28 cellular contexts compared by ENCODE assay signal in the genomic region with DNA sequence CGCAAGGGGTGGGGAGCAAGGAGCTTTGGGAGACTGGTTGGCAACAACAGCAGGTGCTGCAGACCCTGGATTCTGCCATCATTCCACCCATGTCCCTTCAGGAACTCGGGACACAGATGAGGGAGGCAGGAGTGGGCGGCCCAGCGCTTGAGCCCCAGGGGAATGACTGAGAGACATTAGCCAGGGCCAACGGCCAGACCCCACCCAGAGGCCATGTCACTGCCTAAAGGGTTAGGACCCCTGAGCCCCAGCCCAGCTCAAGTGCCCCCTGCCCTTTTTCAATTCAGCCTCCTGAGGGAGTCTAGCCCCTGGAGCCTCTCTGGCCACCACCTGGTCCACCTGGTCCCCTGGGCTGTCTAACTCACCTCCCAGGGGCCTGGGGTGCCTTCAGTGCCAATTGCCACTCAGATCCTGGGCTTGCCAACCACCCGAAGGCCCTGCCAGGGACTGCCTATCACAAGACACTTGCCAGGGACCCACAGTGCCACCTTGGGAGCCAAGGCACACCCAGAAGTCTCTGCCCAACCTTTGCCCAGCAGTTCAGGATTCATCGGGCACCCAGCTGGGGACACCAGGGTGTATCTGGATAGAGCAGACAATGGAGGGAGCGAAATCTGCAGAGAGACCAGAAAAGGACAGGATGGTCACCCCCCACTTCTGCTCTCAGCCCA. TPM values are rescaled to one million over a fixed set of nuclear protein-coding genes. Genes with fewer than 3 reads are reported as not detected.
"Had no signal": no experiment of that assay in that cellular context is flagged by ENCODE, and none has a peak within 500 bp of the region (broad histone marks: within the 10 kb centered on the region; RNA-seq: fewer than 3 reads in every experiment).

No MANE protein-coding gene starts in this region.

- H3K27ac Mint-ChIP-seq: activated naive CD4-positive, alpha-beta T cell treated with anti-CD3 and anti-CD28 coated beads, Interleukin-2, amount 10 ng/mL, durations not matched to agents 7 days and 5 days; activated naive CD8-positive, alpha-beta T cell treated with anti-CD3 and anti-CD28 coated beads, Interleukin-2, amount 10 ng/mL, durations not matched to agents 7 days and 5 days; activated T-helper 2 cell treated with anti-CD3 and anti-CD28 coated beads, Interferon-gamma antibody, Interleukin-2, Interleukin-4, amounts not matched to agents 10 μg/mL and 5 μg/mL and 100 μg/mL, durations not matched to agents 14 hours and 24 hours and 36 hours; T-helper 1 cell treated with Interleukin-12 subunit alpha and Interleukin-12 subunit beta and Interleukin-4 antibody, amounts not matched to agents 30 μg/mL and 1 μg/mL, for 36 hours had no signal

- H3K4me3 ChIP-seq: breast epithelium had no signal

- H3K4me1 ChIP-seq: breast epithelium had no signal

- H3K9me3 ChIP-seq: breast epithelium had no signal

- H3K27me3 Mint-ChIP-seq: activated CD8-positive, alpha-beta memory T cell treated with anti-CD3 and anti-CD28 coated beads, Interleukin-2, amount 10 ng/mL, durations not matched to agents 7 days and 5 days; activated naive CD4-positive, alpha-beta T cell treated with anti-CD3 and anti-CD28 coated beads, Interleukin-2, amount 10 ng/mL, durations not matched to agents 7 days and 5 days; activated naive CD8-positive, alpha-beta T cell treated with anti-CD3 and anti-CD28 coated beads, Interleukin-2, amount 10 ng/mL, durations not matched to agents 7 days and 5 days had no signal

- DNase-seq: activated CD4-positive, alpha-beta T cell treated with anti-CD3 and anti-CD28 coated beads for 4 hours; activated CD4-positive, alpha-beta T cell treated with anti-CD3 and anti-CD28 coated beads, Interleukin-2, amount 50 U/mL, for 48 hours; activated CD8-positive, alpha-beta memory T cell treated with anti-CD3 and anti-CD28 coated beads, Interleukin-2, amount 10 ng/mL, durations not matched to agents 7 days and 5 days; activated gamma-delta T cell treated with Interleukin-2 at 50 U/mL for 16 hours; activated naive CD4-positive, alpha-beta T cell treated with anti-CD3 and anti-CD28 coated beads, Interleukin-2, amount 10 ng/mL, durations not matched to agents 7 days and 5 days; activated naive CD8-positive, alpha-beta T cell treated with anti-CD3 and anti-CD28 coated beads, Interleukin-2, amount 10 ng/mL, durations not matched to agents 7 days and 5 days; activated T-cell treated with anti-CD3 and anti-CD28 coated beads, Interleukin-2, amount 50 U/mL, for 4 hours; aorta; central memory CD4-positive, alpha-beta T cell; KG1; NCI-H1092; NCI-H1417 treated with DMSO at 0.1 percent for 48 hours; NCI-H1694; NCI-H2029; NCI-H2107; NCI-H345; NCI-H510A; NCI-H526 treated with DMSO at 0.1 percent for 48 hours; NCI-H82; OCI-M1; SHP77 had no signal

- H3K36me3 ChIP-seq: breast epithelium had no signal

- H3K4me3 Mint-ChIP-seq: activated CD8-positive, alpha-beta memory T cell treated with anti-CD3 and anti-CD28 coated beads, Interleukin-2, amount 10 ng/mL, durations not matched to agents 7 days and 5 days; activated naive CD4-positive, alpha-beta T cell treated with anti-CD3 and anti-CD28 coated beads, Interleukin-2, amount 10 ng/mL, durations not matched to agents 7 days and 5 days; activated naive CD8-positive, alpha-beta T cell treated with anti-CD3 and anti-CD28 coated beads, Interleukin-2, amount 10 ng/mL, durations not matched to agents 7 days and 5 days; activated T-cell treated with anti-CD3 and anti-CD28 coated beads, Interleukin-2, amount 50 U/mL, for 4 hours; T-helper 1 cell treated with Interleukin-12 subunit alpha and Interleukin-12 subunit beta and Interleukin-4 antibody, amounts not matched to agents 30 μg/mL and 1 μg/mL, for 36 hours had no signal

- H3K27ac ChIP-seq: breast epithelium, RWPE1 had no signal

- ATAC-seq: activated CD4-positive, CD25-positive, alpha-beta regulatory T cell treated with anti-CD3 and anti-CD28 coated beads, Interleukin-2, amount 50 U/mL, for 24 hours; activated CD8-positive, alpha-beta memory T cell treated with anti-CD3 and anti-CD28 coated beads, Interleukin-2, amount 10 ng/mL, durations not matched to agents 7 days and 5 days; activated T-cell treated with anti-CD3 and anti-CD28 coated beads, Interleukin-2, amount 50 U/mL, for 4 hours; Panc1 had no signal

- H3K9me3 Mint-ChIP-seq: activated naive CD4-positive, alpha-beta T cell treated with anti-CD3 and anti-CD28 coated beads, Interleukin-2, amount 10 ng/mL, durations not matched to agents 7 days and 5 days; activated naive CD8-positive, alpha-beta T cell treated with anti-CD3 and anti-CD28 coated beads, Interleukin-2, amount 10 ng/mL, durations not matched to agents 7 days and 5 days; activated T-cell treated with anti-CD3 and anti-CD28 coated beads, Interleukin-2, amount 50 U/mL, for 4 hours; activated T-helper 2 cell treated with anti-CD3 and anti-CD28 coated beads, Interferon-gamma antibody, Interleukin-2, Interleukin-4, amounts not matched to agents 10 μg/mL and 5 μg/mL and 100 μg/mL, durations not matched to agents 14 hours and 24 hours and 36 hours; T-helper 1 cell treated with Interleukin-12 subunit alpha and Interleukin-12 subunit beta and Interleukin-4 antibody, amounts not matched to agents 30 μg/mL and 1 μg/mL, for 36 hours had no signal

RNA-seq across cellular contexts. Expression of a gene that starts 16.6 kb away (rescaled TPM):
- total RNA-seq: SK-MEL-5 had no signal

RNA-seq across cellular contexts. Expression of a gene that starts 42.3 kb away (rescaled TPM):
- total RNA-seq: breast epithelium had no signal
- polyA plus RNA-seq: aorta had no signal

RNA-seq across cellular contexts. Expression of a gene that starts 49.7 kb away (rescaled TPM):
- total RNA-seq: activated T-helper 2 cell treated with anti-CD3 and anti-CD28 coated beads, Interferon-gamma antibody, Interleukin-2, Interleukin-4, amounts not matched to agents 10 μg/mL and 5 μg/mL and 100 μg/mL, durations not matched to agents 14 hours and 24 hours and 36 hours had no signal
